ENCODE assay signal across 1 cellular context in the genomic region with DNA sequence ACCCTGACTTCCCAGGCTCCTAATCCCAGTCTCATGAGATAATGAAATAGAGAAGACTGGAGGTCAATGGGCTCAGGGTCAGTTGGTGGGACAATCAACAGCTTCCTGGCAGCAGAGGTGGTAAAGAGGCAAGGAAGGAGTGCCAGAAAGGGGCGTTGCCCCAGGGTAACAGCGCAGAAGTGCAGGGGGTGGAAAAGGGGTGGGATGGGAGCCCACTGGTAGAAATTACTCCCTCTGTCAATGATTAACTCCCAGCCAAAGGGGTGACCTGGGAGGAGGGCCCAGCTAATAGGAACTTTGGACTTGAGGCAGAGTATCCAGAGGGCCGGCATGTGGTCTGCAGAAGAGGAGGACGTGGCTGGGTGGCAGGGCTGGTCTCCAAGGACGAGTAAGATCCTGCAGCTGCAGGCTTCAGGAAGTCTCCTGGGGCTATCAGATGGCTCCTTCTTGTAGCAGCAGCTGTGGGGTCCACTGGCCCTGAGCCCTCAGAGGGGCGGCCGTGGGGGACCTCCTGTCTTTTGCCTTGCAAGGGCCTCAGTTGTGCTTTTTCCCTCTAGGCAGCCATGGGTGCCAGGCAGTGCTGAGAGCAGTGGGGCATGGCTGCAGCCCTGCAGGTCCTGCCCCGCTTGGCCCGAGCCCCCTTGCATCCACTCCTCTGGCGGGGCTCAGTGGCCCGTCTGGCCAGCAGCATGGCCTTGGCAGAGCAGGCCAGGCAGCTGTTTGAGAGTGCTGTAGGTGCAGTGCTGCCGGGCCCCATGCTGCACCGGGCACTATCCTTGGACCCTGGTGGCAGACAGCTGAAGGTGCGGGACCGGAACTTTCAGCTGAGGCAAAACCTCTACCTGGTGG.
TF ChIP-seq lines count a peak whose summit lies in the region.

No MANE protein-coding gene starts in this region.

TF ChIP-seq in HepG2, 621 proteins besides CTCF, POLR2A, EP300 and RAD21 (continued from another document and continues in another):
- TF ChIP-seq, protein P1, sequence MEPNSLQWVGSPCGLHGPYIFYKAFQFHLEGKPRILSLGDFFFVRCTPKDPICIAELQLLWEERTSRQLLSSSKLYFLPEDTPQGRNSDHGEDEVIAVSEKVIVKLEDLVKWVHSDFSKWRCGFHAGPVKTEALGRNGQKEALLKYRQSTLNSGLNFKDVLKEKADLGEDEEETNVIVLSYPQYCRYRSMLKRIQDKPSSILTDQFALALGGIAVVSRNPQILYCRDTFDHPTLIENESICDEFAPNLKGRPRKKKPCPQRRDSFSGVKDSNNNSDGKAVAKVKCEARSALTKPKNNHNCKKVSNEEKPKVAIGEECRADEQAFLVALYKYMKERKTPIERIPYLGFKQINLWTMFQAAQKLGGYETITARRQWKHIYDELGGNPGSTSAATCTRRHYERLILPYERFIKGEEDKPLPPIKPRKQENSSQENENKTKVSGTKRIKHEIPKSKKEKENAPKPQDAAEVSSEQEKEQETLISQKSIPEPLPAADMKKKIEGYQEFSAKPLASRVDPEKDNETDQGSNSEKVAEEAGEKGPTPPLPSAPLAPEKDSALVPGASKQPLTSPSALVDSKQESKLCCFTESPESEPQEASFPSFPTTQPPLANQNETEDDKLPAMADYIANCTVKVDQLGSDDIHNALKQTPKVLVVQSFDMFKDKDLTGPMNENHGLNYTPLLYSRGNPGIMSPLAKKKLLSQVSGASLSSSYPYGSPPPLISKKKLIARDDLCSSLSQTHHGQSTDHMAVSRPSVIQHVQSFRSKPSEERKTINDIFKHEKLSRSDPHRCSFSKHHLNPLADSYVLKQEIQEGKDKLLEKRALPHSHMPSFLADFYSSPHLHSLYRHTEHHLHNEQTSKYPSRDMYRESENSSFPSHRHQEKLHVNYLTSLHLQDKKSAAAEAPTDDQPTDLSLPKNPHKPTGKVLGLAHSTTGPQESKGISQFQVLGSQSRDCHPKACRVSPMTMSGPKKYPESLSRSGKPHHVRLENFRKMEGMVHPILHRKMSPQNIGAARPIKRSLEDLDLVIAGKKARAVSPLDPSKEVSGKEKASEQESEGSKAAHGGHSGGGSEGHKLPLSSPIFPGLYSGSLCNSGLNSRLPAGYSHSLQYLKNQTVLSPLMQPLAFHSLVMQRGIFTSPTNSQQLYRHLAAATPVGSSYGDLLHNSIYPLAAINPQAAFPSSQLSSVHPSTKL (CRISPR knock-in tag; IDR thresholded peaks at IDR 0.05) = peak; percentile 78
- peak; percentile 45; the same call in 1 of the 2 replicates for TF ChIP-seq KDM5A (IDR thresholded peaks at IDR 0.05; ENCODE audit: borderline replicate concordance, low read length)
- TF ChIP-seq YEATS4 (CRISPR knock-in tag; IDR thresholded peaks at IDR 0.05; ENCODE audit: borderline replicate concordance) = peak; percentile 70; the same call in 1 of the 2 replicates
- TF ChIP-seq ZNF7 (CRISPR knock-in tag; IDR thresholded peaks at IDR 0.05) = no peak
- TF ChIP-seq, protein P2, sequence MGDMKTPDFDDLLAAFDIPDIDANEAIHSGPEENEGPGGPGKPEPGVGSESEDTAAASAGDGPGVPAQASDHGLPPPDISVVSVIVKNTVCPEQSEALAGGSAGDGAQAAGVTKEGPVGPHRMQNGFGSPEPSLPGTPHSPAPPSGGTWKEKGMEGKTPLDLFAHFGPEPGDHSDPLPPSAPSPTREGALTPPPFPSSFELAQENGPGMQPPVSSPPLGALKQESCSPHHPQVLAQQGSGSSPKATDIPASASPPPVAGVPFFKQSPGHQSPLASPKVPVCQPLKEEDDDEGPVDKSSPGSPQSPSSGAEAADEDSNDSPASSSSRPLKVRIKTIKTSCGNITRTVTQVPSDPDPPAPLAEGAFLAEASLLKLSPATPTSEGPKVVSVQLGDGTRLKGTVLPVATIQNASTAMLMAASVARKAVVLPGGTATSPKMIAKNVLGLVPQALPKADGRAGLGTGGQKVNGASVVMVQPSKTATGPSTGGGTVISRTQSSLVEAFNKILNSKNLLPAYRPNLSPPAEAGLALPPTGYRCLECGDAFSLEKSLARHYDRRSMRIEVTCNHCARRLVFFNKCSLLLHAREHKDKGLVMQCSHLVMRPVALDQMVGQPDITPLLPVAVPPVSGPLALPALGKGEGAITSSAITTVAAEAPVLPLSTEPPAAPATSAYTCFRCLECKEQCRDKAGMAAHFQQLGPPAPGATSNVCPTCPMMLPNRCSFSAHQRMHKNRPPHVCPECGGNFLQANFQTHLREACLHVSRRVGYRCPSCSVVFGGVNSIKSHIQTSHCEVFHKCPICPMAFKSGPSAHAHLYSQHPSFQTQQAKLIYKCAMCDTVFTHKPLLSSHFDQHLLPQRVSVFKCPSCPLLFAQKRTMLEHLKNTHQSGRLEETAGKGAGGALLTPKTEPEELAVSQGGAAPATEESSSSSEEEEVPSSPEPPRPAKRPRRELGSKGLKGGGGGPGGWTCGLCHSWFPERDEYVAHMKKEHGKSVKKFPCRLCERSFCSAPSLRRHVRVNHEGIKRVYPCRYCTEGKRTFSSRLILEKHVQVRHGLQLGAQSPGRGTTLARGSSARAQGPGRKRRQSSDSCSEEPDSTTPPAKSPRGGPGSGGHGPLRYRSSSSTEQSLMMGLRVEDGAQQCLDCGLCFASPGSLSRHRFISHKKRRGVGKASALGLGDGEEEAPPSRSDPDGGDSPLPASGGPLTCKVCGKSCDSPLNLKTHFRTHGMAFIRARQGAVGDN (CRISPR knock-in tag; IDR thresholded peaks at IDR 0.05) = peak; percentile 87
- TF ChIP-seq, protein P3, sequence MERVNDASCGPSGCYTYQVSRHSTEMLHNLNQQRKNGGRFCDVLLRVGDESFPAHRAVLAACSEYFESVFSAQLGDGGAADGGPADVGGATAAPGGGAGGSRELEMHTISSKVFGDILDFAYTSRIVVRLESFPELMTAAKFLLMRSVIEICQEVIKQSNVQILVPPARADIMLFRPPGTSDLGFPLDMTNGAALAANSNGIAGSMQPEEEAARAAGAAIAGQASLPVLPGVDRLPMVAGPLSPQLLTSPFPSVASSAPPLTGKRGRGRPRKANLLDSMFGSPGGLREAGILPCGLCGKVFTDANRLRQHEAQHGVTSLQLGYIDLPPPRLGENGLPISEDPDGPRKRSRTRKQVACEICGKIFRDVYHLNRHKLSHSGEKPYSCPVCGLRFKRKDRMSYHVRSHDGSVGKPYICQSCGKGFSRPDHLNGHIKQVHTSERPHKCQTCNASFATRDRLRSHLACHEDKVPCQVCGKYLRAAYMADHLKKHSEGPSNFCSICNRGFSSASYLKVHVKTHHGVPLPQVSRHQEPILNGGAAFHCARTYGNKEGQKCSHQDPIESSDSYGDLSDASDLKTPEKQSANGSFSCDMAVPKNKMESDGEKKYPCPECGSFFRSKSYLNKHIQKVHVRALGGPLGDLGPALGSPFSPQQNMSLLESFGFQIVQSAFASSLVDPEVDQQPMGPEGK (CRISPR knock-in tag; IDR thresholded peaks at IDR 0.05) = peak; percentile 84
- peak; percentile 83 for TF ChIP-seq RXRB (CRISPR knock-in tag; IDR thresholded peaks at IDR 0.05; ENCODE audit: borderline replicate concordance)
- peak; percentile 81 for TF ChIP-seq RBM39 (IDR thresholded peaks at IDR 0.05; ENCODE audit: low read depth, low read length, poor library complexity, severe bottlenecking)
- TF ChIP-seq, protein P4, sequence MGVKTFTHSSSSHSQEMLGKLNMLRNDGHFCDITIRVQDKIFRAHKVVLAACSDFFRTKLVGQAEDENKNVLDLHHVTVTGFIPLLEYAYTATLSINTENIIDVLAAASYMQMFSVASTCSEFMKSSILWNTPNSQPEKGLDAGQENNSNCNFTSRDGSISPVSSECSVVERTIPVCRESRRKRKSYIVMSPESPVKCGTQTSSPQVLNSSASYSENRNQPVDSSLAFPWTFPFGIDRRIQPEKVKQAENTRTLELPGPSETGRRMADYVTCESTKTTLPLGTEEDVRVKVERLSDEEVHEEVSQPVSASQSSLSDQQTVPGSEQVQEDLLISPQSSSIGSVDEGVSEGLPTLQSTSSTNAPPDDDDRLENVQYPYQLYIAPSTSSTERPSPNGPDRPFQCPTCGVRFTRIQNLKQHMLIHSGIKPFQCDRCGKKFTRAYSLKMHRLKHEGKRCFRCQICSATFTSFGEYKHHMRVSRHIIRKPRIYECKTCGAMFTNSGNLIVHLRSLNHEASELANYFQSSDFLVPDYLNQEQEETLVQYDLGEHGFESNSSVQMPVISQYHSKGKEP (CRISPR knock-in tag; IDR thresholded peaks at IDR 0.05) = no peak
- TF ChIP-seq ZFP36L2 (CRISPR knock-in tag; IDR thresholded peaks at IDR 0.05) = no peak
- TF ChIP-seq ZNF224 (CRISPR knock-in tag; IDR thresholded peaks at IDR 0.05) = peak; percentile 81; the same call in 1 of the 2 replicates
- no peak for TF ChIP-seq FLYWCH1 (CRISPR knock-in tag; IDR thresholded peaks at IDR 0.05)
- TF ChIP-seq, protein P5, sequence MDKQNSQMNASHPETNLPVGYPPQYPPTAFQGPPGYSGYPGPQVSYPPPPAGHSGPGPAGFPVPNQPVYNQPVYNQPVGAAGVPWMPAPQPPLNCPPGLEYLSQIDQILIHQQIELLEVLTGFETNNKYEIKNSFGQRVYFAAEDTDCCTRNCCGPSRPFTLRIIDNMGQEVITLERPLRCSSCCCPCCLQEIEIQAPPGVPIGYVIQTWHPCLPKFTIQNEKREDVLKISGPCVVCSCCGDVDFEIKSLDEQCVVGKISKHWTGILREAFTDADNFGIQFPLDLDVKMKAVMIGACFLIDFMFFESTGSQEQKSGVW (CRISPR knock-in tag; IDR thresholded peaks at IDR 0.05; ENCODE audit: borderline replicate concordance) = 0 out of 2 replicates have a peak, but pooled peaks have one; percentile 85
- no peak for TF ChIP-seq NFRKB (IDR thresholded peaks at IDR 0.05)
- peak; percentile 88 for TF ChIP-seq GATA4 (IDR thresholded peaks at IDR 0.05; ENCODE audit: borderline replicate concordance, low read depth)
- TF ChIP-seq ZNF430 (CRISPR knock-in tag; IDR thresholded peaks at IDR 0.05) = peak; percentile 72; the same call in 1 of the 2 replicates
- peak; percentile 44; the same call in 1 of the 2 replicates for TF ChIP-seq TMF1 (CRISPR knock-in tag; IDR thresholded peaks at IDR 0.05; ENCODE audit: low read depth)
- peak; percentile 55; the same call in 1 of the 2 replicates for TF ChIP-seq ZNF768 (CRISPR knock-in tag; IDR thresholded peaks at IDR 0.05)
- TF ChIP-seq, protein P6, sequence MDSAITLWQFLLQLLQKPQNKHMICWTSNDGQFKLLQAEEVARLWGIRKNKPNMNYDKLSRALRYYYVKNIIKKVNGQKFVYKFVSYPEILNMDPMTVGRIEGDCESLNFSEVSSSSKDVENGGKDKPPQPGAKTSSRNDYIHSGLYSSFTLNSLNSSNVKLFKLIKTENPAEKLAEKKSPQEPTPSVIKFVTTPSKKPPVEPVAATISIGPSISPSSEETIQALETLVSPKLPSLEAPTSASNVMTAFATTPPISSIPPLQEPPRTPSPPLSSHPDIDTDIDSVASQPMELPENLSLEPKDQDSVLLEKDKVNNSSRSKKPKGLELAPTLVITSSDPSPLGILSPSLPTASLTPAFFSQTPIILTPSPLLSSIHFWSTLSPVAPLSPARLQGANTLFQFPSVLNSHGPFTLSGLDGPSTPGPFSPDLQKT (CRISPR knock-in tag; IDR thresholded peaks at IDR 0.05; ENCODE audit: borderline replicate concordance) = no peak
- no peak; the same call in 1 of the 2 replicates for TF ChIP-seq ZBTB1 (CRISPR knock-in tag; IDR thresholded peaks at IDR 0.05; ENCODE audit: borderline replicate concordance)
- TF ChIP-seq HOXA3 (CRISPR knock-in tag; IDR thresholded peaks at IDR 0.05) = peak; percentile 62
- TF ChIP-seq ZBTB38 (CRISPR knock-in tag; IDR thresholded peaks at IDR 0.05) = peak; percentile 10
- TF ChIP-seq ZSCAN21 (CRISPR knock-in tag; IDR thresholded peaks at IDR 0.05; ENCODE audit: borderline replicate concordance) = no peak; the same call in 1 of the 2 replicates
- TF ChIP-seq RFXANK (CRISPR knock-in tag; IDR thresholded peaks at IDR 0.05) = no peak
- peak; percentile 53 for TF ChIP-seq MZF1 (CRISPR knock-in tag; IDR thresholded peaks at IDR 0.05; ENCODE audit: borderline replicate concordance)
- TF ChIP-seq, protein P7, sequence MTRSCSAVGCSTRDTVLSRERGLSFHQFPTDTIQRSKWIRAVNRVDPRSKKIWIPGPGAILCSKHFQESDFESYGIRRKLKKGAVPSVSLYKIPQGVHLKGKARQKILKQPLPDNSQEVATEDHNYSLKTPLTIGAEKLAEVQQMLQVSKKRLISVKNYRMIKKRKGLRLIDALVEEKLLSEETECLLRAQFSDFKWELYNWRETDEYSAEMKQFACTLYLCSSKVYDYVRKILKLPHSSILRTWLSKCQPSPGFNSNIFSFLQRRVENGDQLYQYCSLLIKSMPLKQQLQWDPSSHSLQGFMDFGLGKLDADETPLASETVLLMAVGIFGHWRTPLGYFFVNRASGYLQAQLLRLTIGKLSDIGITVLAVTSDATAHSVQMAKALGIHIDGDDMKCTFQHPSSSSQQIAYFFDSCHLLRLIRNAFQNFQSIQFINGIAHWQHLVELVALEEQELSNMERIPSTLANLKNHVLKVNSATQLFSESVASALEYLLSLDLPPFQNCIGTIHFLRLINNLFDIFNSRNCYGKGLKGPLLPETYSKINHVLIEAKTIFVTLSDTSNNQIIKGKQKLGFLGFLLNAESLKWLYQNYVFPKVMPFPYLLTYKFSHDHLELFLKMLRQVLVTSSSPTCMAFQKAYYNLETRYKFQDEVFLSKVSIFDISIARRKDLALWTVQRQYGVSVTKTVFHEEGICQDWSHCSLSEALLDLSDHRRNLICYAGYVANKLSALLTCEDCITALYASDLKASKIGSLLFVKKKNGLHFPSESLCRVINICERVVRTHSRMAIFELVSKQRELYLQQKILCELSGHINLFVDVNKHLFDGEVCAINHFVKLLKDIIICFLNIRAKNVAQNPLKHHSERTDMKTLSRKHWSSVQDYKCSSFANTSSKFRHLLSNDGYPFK (CRISPR knock-in tag; IDR thresholded peaks at IDR 0.05; ENCODE audit: borderline replicate concordance) = peak; percentile 90
- peak; percentile 92 for TF ChIP-seq TAF1 (CRISPR knock-in tag; IDR thresholded peaks at IDR 0.05)
- no peak for TF ChIP-seq ZNF749 (CRISPR knock-in tag; IDR thresholded peaks at IDR 0.05; ENCODE audit: borderline replicate concordance)
- TF ChIP-seq MXI1 (IDR thresholded peaks at IDR 0.05; ENCODE audit: borderline replicate concordance, low read depth, low read length) = peak; percentile 94; the same call in 2 of the 3 replicates
